Comparison of ENCODE assay signal across 1 cellular context in genomic region chr6:41167173-41167963, GRCh38.
A peak's percentile ranks its signal among the peaks of the same experiment; 100 is the strongest.
TF ChIP-seq lines count a peak whose summit lies in the region.

No MANE protein-coding gene starts in this region.

TF ChIP-seq in WTC11, 78 proteins besides CTCF, POLR2A, EP300 and RAD21 (continued from another document and continues in another):
- TF ChIP-seq ZNF532 (CRISPR knock-in tag; IDR thresholded peaks at IDR 0.05; ENCODE audit: borderline replicate concordance) (no peak), NR2C2 (CRISPR knock-in tag; IDR thresholded peaks at IDR 0.05) (no peak), NR3C1 (CRISPR knock-in tag; conservative IDR thresholded peaks at IDR 0.05; ENCODE audit: low read depth) (no peak), SP1 (CRISPR knock-in tag; conservative IDR thresholded peaks at IDR 0.05) (no peak), GABPB1 (CRISPR knock-in tag; IDR thresholded peaks at IDR 0.05) (no peak), ZSCAN18 (CRISPR knock-in tag; IDR thresholded peaks at IDR 0.05) (no peak), TEAD1 (CRISPR knock-in tag; IDR thresholded peaks at IDR 0.05) (peak; percentile 77), NR1H2 (CRISPR knock-in tag; IDR thresholded peaks at IDR 0.05) (no peak), MYBL2 (CRISPR knock-in tag; IDR thresholded peaks at IDR 0.05) (no peak), ZBTB21 (CRISPR knock-in tag; IDR thresholded peaks at IDR 0.05; ENCODE audit: borderline replicate concordance) (no peak), TEAD4 (CRISPR knock-in tag; IDR thresholded peaks at IDR 0.05) (no peak), ZNF671 (CRISPR knock-in tag; IDR thresholded peaks at IDR 0.05) (no peak), FOXJ3 (CRISPR knock-in tag; IDR thresholded peaks at IDR 0.05; ENCODE audit: borderline replicate concordance) (no peak), PRDM15 (CRISPR knock-in tag; IDR thresholded peaks at IDR 0.05) (no peak), USF1 (CRISPR knock-in tag; IDR thresholded peaks at IDR 0.05) (peak; percentile 80; the same call in 1 of the 2 replicates), ZNF138 (CRISPR knock-in tag; conservative IDR thresholded peaks at IDR 0.05) (no peak), ZNF121 (CRISPR knock-in tag; IDR thresholded peaks at IDR 0.05) (no peak), GRHL2 (CRISPR knock-in tag; IDR thresholded peaks at IDR 0.05; ENCODE audit: insufficient replicate concordance, severe bottlenecking) (no peak), CBFB (CRISPR knock-in tag; IDR thresholded peaks at IDR 0.05; ENCODE audit: low read depth) (no peak), ZNF425 (CRISPR knock-in tag; conservative IDR thresholded peaks at IDR 0.05) (no peak), ATF1 (CRISPR knock-in tag; IDR thresholded peaks at IDR 0.05) (no peak), ZNF281 (CRISPR knock-in tag; IDR thresholded peaks at IDR 0.05) (no peak), NFYB (CRISPR knock-in tag; conservative IDR thresholded peaks at IDR 0.05; ENCODE audit: low read depth) (no peak), KAT7 (CRISPR knock-in tag; IDR thresholded peaks at IDR 0.05; ENCODE audit: borderline replicate concordance) (no peak), SOX15 (CRISPR knock-in tag; IDR thresholded peaks at IDR 0.05) (no peak), MAX (CRISPR knock-in tag; IDR thresholded peaks at IDR 0.05) (peak; percentile 57; the same call in 1 of the 2 replicates), ATF2 (CRISPR knock-in tag; IDR thresholded peaks at IDR 0.05; ENCODE audit: borderline replicate concordance, low read depth) (no peak), E2F4 (CRISPR knock-in tag; IDR thresholded peaks at IDR 0.05; ENCODE audit: borderline replicate concordance, low read depth) (no peak), ATF6 (CRISPR knock-in tag; IDR thresholded peaks at IDR 0.05) (no peak), OVOL2 (CRISPR knock-in tag; IDR thresholded peaks at IDR 0.05; ENCODE audit: borderline replicate concordance) (no peak), MLX (CRISPR knock-in tag; IDR thresholded peaks at IDR 0.05) (no peak), NFE2L1 (CRISPR knock-in tag; IDR thresholded peaks at IDR 0.05) (no peak), ZNF396 (CRISPR knock-in tag; IDR thresholded peaks at IDR 0.05; ENCODE audit: borderline replicate concordance) (no peak), FOXP1 (CRISPR knock-in tag; IDR thresholded peaks at IDR 0.05; ENCODE audit: borderline replicate concordance) (no peak), JUN (CRISPR knock-in tag; IDR thresholded peaks at IDR 0.05) (no peak)
